ENCODE assay signal across 1 cellular context in genomic region chr9:38362912-38363588, GRCh38.
TF ChIP-seq lines count a peak whose summit lies in the region.

No MANE protein-coding gene starts in this region.

TF ChIP-seq in HepG2, 621 proteins besides CTCF, POLR2A, EP300 and RAD21 (continued from another document):
- TF ChIP-seq MNT (IDR thresholded peaks at IDR 0.05) = peak; percentile 35; the same call in 1 of the 2 replicates
- TF ChIP-seq STAG1 (CRISPR knock-in tag; IDR thresholded peaks at IDR 0.05) = peak; percentile 91
- TF ChIP-seq ZNF362 (CRISPR knock-in tag; IDR thresholded peaks at IDR 0.05; ENCODE audit: borderline replicate concordance) = peak; percentile 87
- peak; percentile 8; the same call in 1 of the 2 replicates for TF ChIP-seq DRAP1 (CRISPR knock-in tag; IDR thresholded peaks at IDR 0.05)
- no peak for TF ChIP-seq TRIM22 (IDR thresholded peaks at IDR 0.05)
- TF ChIP-seq SMARCE1 (IDR thresholded peaks at IDR 0.05; ENCODE audit: borderline replicate concordance) = no peak
- TF ChIP-seq CBX2 (IDR thresholded peaks at IDR 0.05; ENCODE audit: low read depth, low read length) = no peak
- no peak for TF ChIP-seq CBX2 (CRISPR knock-in tag; IDR thresholded peaks at IDR 0.05; ENCODE audit: low read depth)
- 0 out of 2 replicates have a peak, but pooled peaks have one; percentile 19 for TF ChIP-seq ELF3 (CRISPR knock-in tag; IDR thresholded peaks at IDR 0.05)
TF ChIP-seq in HepG2: peak in this region for 10.
